ENCODE assay signal across 12 cellular contexts in the genomic region with DNA sequence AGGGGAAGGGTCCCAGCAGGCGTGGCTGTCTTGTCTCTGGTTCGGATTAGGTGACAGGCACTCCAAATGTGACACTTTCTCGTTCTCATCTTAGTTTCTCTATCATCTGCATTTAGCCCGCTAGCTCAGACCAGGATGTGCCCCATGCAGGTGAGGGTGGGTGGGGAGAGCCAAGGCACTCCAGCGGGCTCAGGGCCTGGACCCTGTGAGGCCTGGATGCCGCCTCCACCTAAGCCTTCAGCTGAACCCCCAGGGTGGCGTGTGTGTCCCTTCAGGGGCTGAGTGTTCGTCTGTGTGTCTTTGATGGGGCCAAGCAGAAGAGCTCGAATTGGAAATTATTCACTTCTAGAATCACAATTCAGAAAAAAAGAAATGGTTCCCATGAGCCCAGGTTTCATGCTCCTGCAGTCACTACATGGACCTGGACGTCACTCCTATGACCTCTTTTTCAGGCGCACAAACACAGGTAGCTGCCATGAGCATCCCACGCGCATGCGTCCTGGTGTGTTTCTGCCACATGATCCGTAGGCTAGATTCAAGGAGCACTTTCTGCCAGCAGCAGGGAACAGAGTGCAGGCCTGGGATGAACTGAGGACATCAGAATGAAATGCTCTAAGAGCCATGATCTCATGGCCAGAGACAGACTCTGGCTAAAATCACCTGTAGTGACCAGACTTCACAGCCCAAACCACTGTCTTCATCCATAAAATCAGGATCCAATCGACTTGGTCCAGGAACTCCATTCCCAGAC. TPM values are rescaled to one million over a fixed set of nuclear protein-coding genes. Genes with fewer than 3 reads are reported as not detected.
DNase-seq lines count a peak whose midpoint lies in the region; ATAC-seq and TF ChIP-seq lines count a peak whose summit lies in the region.
"Had no signal": no experiment of that assay in that cellular context is flagged by ENCODE, and none has a peak within 500 bp of the region (broad histone marks: within the 10 kb centered on the region; RNA-seq: fewer than 3 reads in every experiment).

No MANE protein-coding gene starts in this region.

- peak overlapping the region; percentile 97 for H2BK5ac ChIP-seq in IMR-90 (ENCODE audit: low read depth, low read length, poor library complexity, severe bottlenecking)

- no peaks in the 10 kb centered on the region for H3K27me3 ChIP-seq in IMR-90 (ENCODE audit: control insufficient read depth, insufficient read depth, low read length)
- H3K27me3 ChIP-seq in esophagus (ENCODE audit: control insufficient read depth in 1 of 2, insufficient read depth in 2 of 2, low read length in 2 of 2) = no peaks in the 10 kb centered on the region
- H3K27me3 ChIP-seq in suprapubic skin = no peaks in the 10 kb centered on the region

- H3K79me1 ChIP-seq in IMR-90 (ENCODE audit: low read depth in 1 of 2, low read length in 2 of 2) = peaks cover 14 to 47% of the 10 kb centered on the region in 2 experiments

- no peaks in the 10 kb centered on the region; the same call in 1 of the 2 replicates for H4K20me1 ChIP-seq in IMR-90 (ENCODE audit: insufficient read depth, low read length)

- peak overlapping the region; percentile 99 for H4K5ac ChIP-seq in IMR-90 (ENCODE audit: low read depth, low read length)

- H2AK9ac ChIP-seq in IMR-90 (replicated peaks; ENCODE audit: low read depth, low read length, poor library complexity) = peak overlapping the region; percentile 98

- in situ Hi-C loops in IMR-90 (cut with MboI; ENCODE audit: low sequenced_read_pairs) = loop anchor here (10.0 kb wide), 1 partner anchor 425 kb away; the partner anchor contains the start of gene CHMP1B

- TF ChIP-seq CTCF in IMR-90 (conservative IDR thresholded peaks at IDR 0.05; ENCODE audit: low read depth, low read length) = no peak
- TF ChIP-seq CTCF in suprapubic skin (IDR thresholded peaks at IDR 0.05) = no peak

- H2BK120ac ChIP-seq in IMR-90 (ENCODE audit: low read depth, low read length) = peak overlapping the region; percentile 92

- H3K9me1 ChIP-seq in IMR-90 (ENCODE audit: insufficient read depth, low read length) = peaks cover 24% of the 10 kb centered on the region; the same call in 1 of the 2 replicates

- POLR2A ChIA-PET in IMR-90 (lab: Charles Lee; ENCODE audit: unreplicated experiment) = interaction anchor here (1.3 to 2.8 kb wide), 3 partner anchors 8 to 97 kb away, joined by 4 to 19 read pairs (median 8); partner anchors contain the start of gene AFG3L2

- dilution Hi-C loops in IMR-90 (cut with HindIII; ENCODE audit: low sequenced_read_pairs, unreplicated experiment) = no loop called here

- TF ChIP-seq POLR2A in IMR-90 (IDR thresholded peaks at IDR 0.05; ENCODE audit: low read depth, low read length) = no peak
- TF ChIP-seq POLR2A in suprapubic skin (IDR thresholded peaks at IDR 0.05) = no peak

- H3K4me3 ChIP-seq in IMR-90 (ENCODE audit: insufficient read depth, low read depth, low read length) = peak overlapping the region; percentile 5; the same call in 1 of the 2 replicates
- H3K4me3 ChIP-seq in esophagus (ENCODE audit: low read depth in 1 of 2, low read length in 2 of 2) = peak overlapping the region in 1 of 2 donors; percentile 9
- peak overlapping the region; percentile 28 for H3K4me3 ChIP-seq in mesodermal cell (ENCODE audit: extremely low read depth, insufficient read depth, low read length, poor library complexity, severe bottlenecking)
- peak overlapping the region; percentile 33 for H3K4me3 ChIP-seq in suprapubic skin

- no TSS peak for BruUV-seq in IMR-90 (replicated peaks; lab: Mats Ljungman, UMichigan)

- WGBS in IMR-90 (ENCODE audit: extremely low coverage in 2 of 2, insufficient read length in 1 of 2), 2 experiments = 94% methylated on average over 7 of the region's 16 CpGs; no CpG with 5 or more reads in 1 of the 2 experiments
- 83 to 84% methylated on average over 16 of the region's 16 CpGs for WGBS in esophagus, 2 donors
- WGBS in mesodermal cell (ENCODE audit: insufficient coverage in 2 of 2), 2 experiments = 89 to 92% methylated on average over 12 to 13 of the region's 16 CpGs
- 94% methylated on average over 16 of the region's 16 CpGs for WGBS in suprapubic skin

- no peak for TF ChIP-seq RAD21 in IMR-90 (IDR thresholded peaks at IDR 0.05; ENCODE audit: low read length)

- H3K27ac ChIP-seq in IMR-90 (ENCODE audit: insufficient read depth, low read length) = peak overlapping the region; percentile 97
- H3K27ac ChIP-seq in esophagus (ENCODE audit: low read depth in 2 of 2, low read length in 1 of 2) = peak overlapping the region; percentile 86 to 87
- peak overlapping the region; percentile 98 for H3K27ac ChIP-seq in mesodermal cell (ENCODE audit: low read depth, low read length, severe bottlenecking)
- peak overlapping the region; percentile 88 for H3K27ac ChIP-seq in suprapubic skin

- peak overlapping the region; percentile 80 for H3K14ac ChIP-seq in IMR-90 (replicated peaks; ENCODE audit: low read depth, low read length)

- H3K4me1 ChIP-seq in IMR-90 (ENCODE audit: control insufficient read depth, insufficient read depth, low read length) = peaks cover 34% of the 10 kb centered on the region
- H3K4me1 ChIP-seq in esophagus (ENCODE audit: control insufficient read depth in 2 of 2, insufficient read depth in 2 of 2, low read length in 1 of 2) = peaks cover 3 to 4% of the 10 kb centered on the region in 2 donors
- H3K4me1 ChIP-seq in mesodermal cell (ENCODE audit: control insufficient read depth, insufficient read depth, low read length, poor library complexity, severe bottlenecking) = peaks cover 36% of the 10 kb centered on the region
- peaks cover 16% of the 10 kb centered on the region for H3K4me1 ChIP-seq in suprapubic skin

- intact Hi-C loops in IMR-90 (cut with micrococcal nuclease) = loop anchor here (1.0 to 10.0 kb wide), 2 partner anchors 28 to 335 kb away; partner anchors contain the start of gene TUBB6

- peak overlapping the region; percentile 98 for H2BK15ac ChIP-seq in IMR-90 (ENCODE audit: low read depth, low read length)

- H3K9me3 ChIP-seq in IMR-90 (ENCODE audit: control insufficient read depth, insufficient read depth, low read length) = no peaks in the 10 kb centered on the region
- H3K9me3 ChIP-seq in esophagus (ENCODE audit: control insufficient read depth in 2 of 2, insufficient read depth in 1 of 2, low read depth in 1 of 2, low read length in 1 of 2) = no peaks in the 10 kb centered on the region
- no peaks in the 10 kb centered on the region for H3K9me3 ChIP-seq in mesodermal cell (ENCODE audit: control insufficient read depth, low read length)
- H3K9me3 ChIP-seq in suprapubic skin = no peaks in the 10 kb centered on the region

- TF ChIP-seq EP300 in suprapubic skin (IDR thresholded peaks at IDR 0.05) = no peak

- H2AFZ ChIP-seq in IMR-90 (replicated peaks; ENCODE audit: low read length, poor library complexity) = peak overlapping the region; percentile 6

- H3K4ac ChIP-seq in IMR-90 (ENCODE audit: low read depth, low read length) = peak overlapping the region; percentile 93

- H2BK20ac ChIP-seq in IMR-90 (ENCODE audit: low read depth, low read length) = peak overlapping the region; percentile 65

- H4K91ac ChIP-seq in IMR-90 (ENCODE audit: insufficient read depth, low read depth, low read length) = peak overlapping the region; percentile 100

- DNase-seq in IMR-90 (no peak), suprapubic skin (ENCODE audit: low spot score in 2 of 2) (no peak), T-helper 2 cell (no peak), activated gamma-delta T cell treated with Interleukin-2 at 50 U/mL for 16 hours (no peak)
- DNase-seq: CD4-positive, alpha-beta memory T cell; cortex of kidney; NCI-H2081; OCI-M1 had no signal

- H3K36me3 ChIP-seq in IMR-90 (ENCODE audit: control insufficient read depth, insufficient read depth, low read length) (no peaks in the 10 kb centered on the region), esophagus (ENCODE audit: control insufficient read depth in 2 of 2, insufficient read depth in 2 of 2, low read length in 1 of 2) (no peaks in the 10 kb centered on the region), mesodermal cell (ENCODE audit: control insufficient read depth, insufficient read depth, low read length) (no peaks in the 10 kb centered on the region), suprapubic skin (no peaks in the 10 kb centered on the region)

- CTCF ChIA-PET in IMR-90 (lab: Yijun Ruan, JAX) = no interaction called here

- H3K4me2 ChIP-seq in IMR-90 (ENCODE audit: low read depth, low read length) = peak overlapping the region; percentile 37

- peak overlapping the region; percentile 96 for H3K56ac ChIP-seq in IMR-90 (ENCODE audit: extremely low read depth, insufficient read depth, low read length)

- no peak for ATAC-seq in IMR-90 (ENCODE audit: low read depth)
- no peak for ATAC-seq in HG02642 (IDR thresholded peaks at IDR 0.05; ENCODE audit: poor library complexity, unreplicated experiment)
- no peak for ATAC-seq in GM19467 (IDR thresholded peaks at IDR 0.05; ENCODE audit: unreplicated experiment)

- peak overlapping the region; percentile 80 for H3K9ac ChIP-seq in IMR-90 (ENCODE audit: low read depth, low read length)

- peak overlapping the region; percentile 93 for H3K18ac ChIP-seq in IMR-90 (ENCODE audit: low read depth, low read length)

- H3K23ac ChIP-seq in IMR-90 (ENCODE audit: low read depth, low read length) = peak overlapping the region; percentile 51

- peak overlapping the region; percentile 97 to 99 for H4K8ac ChIP-seq in IMR-90 (ENCODE audit: low read depth in 2 of 2, low read length in 2 of 2)

- peak overlapping the region; percentile 99 for H2AK5ac ChIP-seq in IMR-90 (ENCODE audit: low read depth, low read length)

RNA-seq across cellular contexts. Expression of gene CIDEA, which starts 25.8 kb away (rescaled TPM):
- total RNA-seq in IMR-90 (2012; rRNA removed) = not detected in 2 replicates
- polyA plus RNA-seq in IMR-90 (2012; rRNA removed) = not detected in 2 replicates
- polyA plus RNA-seq in IMR-90 (2012; cell fraction: cytosol; rRNA removed) = 0.12 TPM in 1 of 2 replicates, not detected in the other
- polyA plus RNA-seq in IMR-90 (2012; cell fraction: nucleus; rRNA removed; ENCODE audit: low replicate concordance) = not detected in 2 replicates
- polyA plus RNA-seq in esophagus = 1 to 10 TPM in 1 of 2 donors, under 1 TPM in 1; 0.79 to 2.1 TPM
- not detected for polyA plus RNA-seq in mesodermal cell (2013, experiment 1 of 2)
- polyA plus RNA-seq in mesodermal cell (2013, experiment 2 of 2) = not detected
- 10 to 100 TPM; 17.5 to 72.2 (median 36.4) TPM for total RNA-seq in suprapubic skin
- total RNA-seq: CD4-positive, alpha-beta memory T cell had no signal
- polyA plus RNA-seq: CD4-positive, alpha-beta memory T cell had no signal

RNA-seq across cellular contexts. Expression of gene TUBB6, which starts 28.1 kb away (rescaled TPM):
- 927 and 997 TPM in 2 replicates for total RNA-seq in IMR-90 (2012; rRNA removed)
- 1,040 and 1,386 TPM in 2 replicates for polyA plus RNA-seq in IMR-90 (2012; rRNA removed)
- polyA plus RNA-seq in IMR-90 (2012; cell fraction: cytosol; rRNA removed) = 740 and 1,531 TPM in 2 replicates
- 748 and 1,694 TPM in 2 replicates for polyA plus RNA-seq in IMR-90 (2012; cell fraction: nucleus; rRNA removed; ENCODE audit: low replicate concordance)
- 100 to 1,000 TPM; 183 to 299 TPM for polyA plus RNA-seq in esophagus
- 237 TPM for polyA plus RNA-seq in mesodermal cell (2013, experiment 1 of 2)
- polyA plus RNA-seq in mesodermal cell (2013, experiment 2 of 2) = 204 TPM
- total RNA-seq in suprapubic skin = 100 to 1,000 TPM; 211 to 298 (median 220) TPM

Comparison
In these comparisons a context has a peak if more than half of its experiments do, and no peak if none do; other contexts are left out.
1. RNA of gene CIDEA, which starts 25.8 kb away (total RNA-seq): 17.5 to 72.2 TPM in suprapubic skin; not detected in IMR-90; every median in the first group is over 10 times any median in the second.
2. Peak in every context shown above with its lines, with median percentiles within 50 percentile points of each other: H3K27ac ChIP-seq.